In the genomic region with DNA sequence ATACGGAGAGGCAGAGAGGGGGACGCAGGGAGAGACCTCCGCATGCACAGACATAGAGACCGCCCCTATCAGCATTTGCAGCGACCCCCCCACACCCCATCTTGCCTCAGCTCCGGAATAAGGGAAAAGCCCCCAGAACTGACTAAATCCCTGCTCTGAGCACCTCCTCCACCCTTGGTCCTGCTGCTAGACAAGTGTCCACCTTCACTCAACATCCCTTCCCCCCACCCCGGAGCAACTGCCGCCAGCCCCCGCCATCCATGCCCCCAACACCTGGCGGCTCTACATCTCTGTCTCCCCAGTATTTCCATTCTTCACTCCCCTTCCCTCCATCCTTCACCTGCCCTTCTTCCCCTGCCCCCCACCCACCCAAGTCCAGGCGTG, we compare ENCODE assay signal across 10 cellular contexts. TPM values are rescaled to one million over a fixed set of nuclear protein-coding genes. Genes with fewer than 3 reads are reported as not detected.
DNase-seq lines count a peak whose midpoint lies in the region; ATAC-seq and TF ChIP-seq lines count a peak whose summit lies in the region.
"Had no signal": no experiment of that assay in that cellular context is flagged by ENCODE, and none has a peak within 500 bp of the region (broad histone marks: within the 10 kb centered on the region; RNA-seq: fewer than 3 reads in every experiment).

No MANE protein-coding gene starts in this region.

- H3K4me1 ChIP-seq in adipocyte (ENCODE audit: control insufficient read depth, insufficient read depth, low read length) (no peaks in the 10 kb centered on the region), thoracic aorta (ENCODE audit: control insufficient read depth in 1 of 2, low read depth in 2 of 2) (peaks cover 7 to 27% of the 10 kb centered on the region in 2 donors)

- H3K9me3 ChIP-seq in adipocyte (ENCODE audit: control insufficient read depth, low read length) (no peaks in the 10 kb centered on the region), thoracic aorta (no peaks in the 10 kb centered on the region)

- peaks cover 5% of the 10 kb centered on the region for H3K36me3 Mint-ChIP-seq in activated T-cell treated with anti-CD3 and anti-CD28 coated beads, Interleukin-2, amount 50 U/mL, for 4 hours (ENCODE audit: insufficient read depth)

- ATAC-seq in activated T-cell treated with anti-CD3 and anti-CD28 coated beads, Interleukin-2, amount 50 U/mL, for 4 hours = peak; percentile 3 to 13
- ATAC-seq in thoracic aorta (ENCODE audit: insufficient number of reproducible peaks, low FRiP score, low read depth) = no peak

- peaks cover 6% of the 10 kb centered on the region for H3K27me3 ChIP-seq in adipocyte (replicated peaks; ENCODE audit: control insufficient read depth, insufficient read depth, low read length)
- H3K27me3 ChIP-seq in thoracic aorta (replicated peaks; ENCODE audit: insufficient read depth) = no peaks in the 10 kb centered on the region

- peak overlapping the region; percentile 63 to 82 for H3K27ac ChIP-seq in thoracic aorta
- H3K27ac ChIP-seq: epithelial cell of prostate had no signal

- H3K9ac ChIP-seq in adipocyte (ENCODE audit: low read length) = peak overlapping the region; percentile 78

- TF ChIP-seq CTCF in thoracic aorta (IDR thresholded peaks at IDR 0.05) = no peak

- peak overlapping the region; percentile 84 for H3K4me3 Mint-ChIP-seq in activated T-cell treated with anti-CD3 and anti-CD28 coated beads, Interleukin-2, amount 50 U/mL, for 4 hours

- H3K4me3 ChIP-seq in adipocyte (ENCODE audit: low read length) (peak overlapping the region; percentile 79), thoracic aorta (peak overlapping the region; percentile 93)

- DNase-seq in activated T-cell treated with anti-CD3 and anti-CD28 coated beads, Interleukin-2, amount 50 U/mL, for 4 hours = no peak
- no peak for DNase-seq in activated T-cell treated with anti-CD3 and anti-CD28 coated beads for 4 hours
- no peak for DNase-seq in adipocyte (ENCODE audit: low read depth)
- peak; percentile 31 for DNase-seq in left kidney (ENCODE audit: low read depth, low spot score)
- DNase-seq in thoracic aorta (ENCODE audit: low spot score) = no peak
- DNase-seq in stimulated activated CD4-positive, alpha-beta T cell treated with anti-CD3 and anti-CD28 coated beads, Interleukin-4, amount 100 ng/mL, for 24 hours = no peak
- no peak for DNase-seq in NCI-H2171 treated with DMSO at 0.1 percent for 48 hours (lab: John Stamatoyannopoulos, UW)
- no peak for DNase-seq in DMS 273 treated with DMSO at 0.1 percent for 48 hours (lab: John Stamatoyannopoulos, UW)
- DNase-seq: MM.1S had no signal

- peaks cover 29% of the 10 kb centered on the region for H3K4me1 Mint-ChIP-seq in activated T-cell treated with anti-CD3 and anti-CD28 coated beads, Interleukin-2, amount 50 U/mL, for 4 hours (ENCODE audit: low read depth)

- H3K27me3 Mint-ChIP-seq in activated T-cell treated with anti-CD3 and anti-CD28 coated beads, Interleukin-2, amount 50 U/mL, for 4 hours (ENCODE audit: low read depth) = peaks cover 3% of the 10 kb centered on the region

- H3K36me3 ChIP-seq in adipocyte (ENCODE audit: control insufficient read depth, insufficient read depth, low read length, severe bottlenecking) (peaks cover 10% of the 10 kb centered on the region), thoracic aorta (peaks cover 1% of the 10 kb centered on the region)

- no peaks in the 10 kb centered on the region for H3K9me3 Mint-ChIP-seq in activated T-cell treated with anti-CD3 and anti-CD28 coated beads, Interleukin-2, amount 50 U/mL, for 4 hours

RNA-seq across cellular contexts. Expression of a gene that starts 0.7 kb away (rescaled TPM):
- 1 to 10 TPM; 4.8 to 5.4 (median 5.0) TPM for total RNA-seq in activated T-cell treated with anti-CD3 and anti-CD28 coated beads, Interleukin-2, amount 50 U/mL, for 4 hours
- 10 to 100 TPM; 22.7 to 24.3 TPM for total RNA-seq in thoracic aorta

RNA-seq across cellular contexts. Expression of a gene that starts 10.7 kb away (rescaled TPM):
- 100 to 1,000 TPM; 129 to 135 (median 130) TPM for total RNA-seq in activated T-cell treated with anti-CD3 and anti-CD28 coated beads, Interleukin-2, amount 50 U/mL, for 4 hours
- 10 to 100 TPM; 14.5 to 15.4 TPM for total RNA-seq in thoracic aorta

RNA-seq across cellular contexts. Expression of a gene that starts 17.6 kb away (rescaled TPM):
- total RNA-seq in activated T-cell treated with anti-CD3 and anti-CD28 coated beads, Interleukin-2, amount 50 U/mL, for 4 hours = 10 to 100 TPM; 15.7 to 18.9 (median 17.9) TPM
- 10 to 100 TPM; 25.7 to 46.0 TPM for total RNA-seq in thoracic aorta

RNA-seq across cellular contexts. Expression of a gene that starts 19.8 kb away (rescaled TPM):
- 1 to 10 TPM; 1.3 to 2.5 (median 2.0) TPM for total RNA-seq in activated T-cell treated with anti-CD3 and anti-CD28 coated beads, Interleukin-2, amount 50 U/mL, for 4 hours
- total RNA-seq in thoracic aorta = 10 to 100 TPM; 50.8 to 53.7 TPM

Comparison
In these comparisons a context has a peak if more than half of its experiments do, and no peak if none do; other contexts are left out.
1. RNA of a gene that starts 10.7 kb away (total RNA-seq): 129 to 135 TPM in activated T-cell treated with anti-CD3 and anti-CD28 coated beads, Interleukin-2, amount 50 U/mL, for 4 hours; 14.5 to 15.4 TPM in thoracic aorta; every median in the first group is over 4 times any median in the second.